In the genomic region with DNA sequence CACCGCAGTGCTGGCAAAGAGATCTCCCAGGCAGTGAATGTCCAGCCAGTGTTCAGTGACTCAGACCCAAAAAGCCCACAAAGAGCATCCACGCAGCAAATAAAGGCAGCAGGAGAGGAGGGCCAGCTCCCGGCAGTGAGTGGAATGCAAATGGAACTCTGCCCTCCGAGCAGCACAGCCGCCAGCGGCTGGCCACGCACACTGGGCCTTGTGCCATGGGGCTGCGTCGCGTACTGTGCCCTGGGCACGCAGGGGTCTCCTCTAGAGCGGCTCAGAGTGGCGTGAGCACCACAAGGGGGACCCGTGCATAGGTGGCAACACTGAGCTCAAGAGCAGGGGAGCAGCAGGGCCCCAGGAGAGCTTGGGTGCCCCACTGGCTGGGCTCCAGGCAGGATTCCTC, we compare ENCODE assay signal across 8 cellular contexts. TPM values are rescaled to one million over a fixed set of nuclear protein-coding genes. Genes with fewer than 3 reads are reported as not detected.
"Had no signal": no experiment of that assay in that cellular context is flagged by ENCODE, and none has a peak within 500 bp of the region (broad histone marks: within the 10 kb centered on the region; RNA-seq: fewer than 3 reads in every experiment).

No MANE protein-coding gene starts in this region.

RNA-seq across cellular contexts. Expression of a gene that starts 17.4 kb away (rescaled TPM):
- total RNA-seq: HT-29, IMR-90, NCI-H460, PC-9, Peyer's patch, Right ventricle myocardium inferior, RPMI7951, SJCRH30 had no signal
- polyA plus RNA-seq: IMR-90 had no signal
